In the genomic region with DNA sequence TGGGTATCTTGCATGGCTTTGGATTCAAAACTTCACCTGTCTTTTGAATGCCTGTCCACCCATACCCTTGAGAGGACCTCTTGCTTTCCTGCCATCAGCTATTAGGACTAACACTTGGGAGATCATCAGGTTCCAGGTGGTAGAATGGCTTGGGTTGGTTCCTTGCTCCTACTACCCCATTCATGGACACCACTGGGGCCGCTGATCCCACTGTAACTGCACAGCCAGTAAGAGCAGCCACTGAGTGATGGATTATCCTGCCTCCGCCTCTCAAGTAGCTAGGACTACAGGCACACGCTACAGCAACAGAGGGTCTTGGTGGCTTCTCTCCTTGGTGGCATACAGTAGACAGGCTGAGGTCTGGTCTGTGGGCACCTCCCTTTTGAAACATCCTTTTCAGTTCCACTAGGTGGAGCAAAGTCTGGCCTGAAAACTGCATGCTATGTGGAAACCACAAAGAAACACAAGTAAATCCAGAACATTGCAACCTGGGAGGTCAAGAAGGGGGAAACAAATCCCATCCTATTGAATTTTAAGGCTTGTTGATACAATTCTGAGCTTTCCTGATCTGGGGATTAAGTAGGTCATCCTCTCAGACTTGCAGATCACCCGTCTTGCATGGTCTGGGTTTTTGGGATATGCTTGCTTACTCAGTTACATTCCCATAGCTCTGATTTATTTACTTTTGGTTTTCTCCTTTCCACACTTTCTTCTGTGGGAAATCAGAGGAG, we compare ENCODE assay signal across 8 cellular contexts. TPM values are rescaled to one million over a fixed set of nuclear protein-coding genes. Genes with fewer than 3 reads are reported as not detected.
DNase-seq lines count a peak whose midpoint lies in the region; ATAC-seq and TF ChIP-seq lines count a peak whose summit lies in the region.

No MANE protein-coding gene starts in this region.

- H3K4me3 ChIP-seq in AG10803 (ENCODE audit: low read length) (peak overlapping the region; percentile 25), epithelial cell of esophagus (ENCODE audit: low read length) (no peak overlapping the region)
- H3K4me3 ChIP-seq in naive thymus-derived CD4-positive, alpha-beta T cell (ENCODE audit: low read length), result no peak overlapping the region

- H3K9me3 ChIP-seq in naive thymus-derived CD4-positive, alpha-beta T cell (ENCODE audit: control insufficient read depth in 2 of 3, low read length in 3 of 3), result no peaks in the 10 kb centered on the region

- peak overlapping the region; percentile 68 for H3K27ac ChIP-seq in RWPE1
- no peak overlapping the region for H3K27ac ChIP-seq in naive thymus-derived CD4-positive, alpha-beta T cell (ENCODE audit: low read depth, low read length)

- peaks cover 39 to 66% (median 56%) of the 10 kb centered on the region in 7 donors for H3K4me1 Mint-ChIP-seq in naive thymus-derived CD4-positive, alpha-beta T cell

- DNase-seq in AG10803 (ENCODE audit: low read depth) (peak; percentile 88), RWPE1 (ENCODE audit: low spot score) (no peak), epithelial cell of esophagus (ENCODE audit: low read depth) (peak; percentile 63), NCI-H1048 (lab: John Stamatoyannopoulos, UW) (no peak), NCI-H2107 treated with DMSO at 0.1 percent for 48 hours (lab: John Stamatoyannopoulos, UW; ENCODE audit: unreplicated experiment) (no peak)
- peak in 3 of 9 donors; percentile 13 to 34 (median 33) for DNase-seq in naive thymus-derived CD4-positive, alpha-beta T cell

- H3K27me3 Mint-ChIP-seq in naive thymus-derived CD4-positive, alpha-beta T cell, result no peaks in the 10 kb centered on the region

- intact Hi-C loops in naive thymus-derived CD4-positive, alpha-beta T cell (cut with micrococcal nuclease), result loop anchor here (1.0 to 2.0 kb wide), 3 partner anchors 9 to 24 kb away; a partner anchor contains a TSS

- H3K27ac Mint-ChIP-seq in naive thymus-derived CD4-positive, alpha-beta T cell, result peak overlapping the region in 7 of 9 donors; percentile 20 to 72 (median 62)

- H3K9me3 Mint-ChIP-seq in naive thymus-derived CD4-positive, alpha-beta T cell, result peaks cover 0 to 3% (median 0%) of the 10 kb centered on the region in 11 donors

- POLR2A ChIA-PET in RWPE1 (lab: Yijun Ruan, JAX; ENCODE audit: low non-redundant PET), result interaction anchor here (0.5 to 0.6 kb wide), 2 partner anchors 51 to 165 kb away, joined by 4 read pairs; a partner anchor contains a TSS
- POLR2A ChIA-PET in naive thymus-derived CD4-positive, alpha-beta T cell (lab: Charles Lee), result interaction anchor here (0.6 kb wide), 1 partner anchor 40 kb away, joined by 3 read pairs; no protein-coding TSS in a partner anchor

- peak; percentile 55 for ATAC-seq in GM18502 (IDR thresholded peaks at IDR 0.05; ENCODE audit: poor library complexity, unreplicated experiment)
- peak; percentile 80 for ATAC-seq in naive thymus-derived CD4-positive, alpha-beta T cell
- ATAC-seq in HG02840 (IDR thresholded peaks at IDR 0.05; ENCODE audit: low FRiP score, unreplicated experiment), result no peak

- H3K4me1 ChIP-seq in naive thymus-derived CD4-positive, alpha-beta T cell (ENCODE audit: control insufficient read depth in 2 of 2, insufficient read depth in 2 of 2, low read length in 2 of 2), result peaks cover 8 to 26% of the 10 kb centered on the region in 2 donors

- peak; percentile 69 for TF ChIP-seq CTCF in AG10803 (conservative IDR thresholded peaks at IDR 0.05; ENCODE audit: low read length)
- TF ChIP-seq CTCF in RWPE1 (conservative IDR thresholded peaks at IDR 0.05; ENCODE audit: low read depth), result peak; percentile 69
- peak; percentile 75 for TF ChIP-seq CTCF in epithelial cell of esophagus (IDR thresholded peaks at IDR 0.05; ENCODE audit: insufficient read depth, low read depth, low read length, missing control alignments)

- CTCF ChIA-PET in RWPE1 (lab: Yijun Ruan, JAX), result interaction anchor here (0.6 to 2.1 kb wide), 7 partner anchors 12 to 638 kb away, joined by 3 to 15 read pairs (median 4); a partner anchor contains a TSS
- CTCF ChIA-PET in naive thymus-derived CD4-positive, alpha-beta T cell (lab: Charles Lee), result interaction anchor here (0.5 to 1.6 kb wide), 4 partner anchors 9 to 49 kb away, joined by 3 to 4 read pairs (median 4); no protein-coding TSS in a partner anchor

- H3K27me3 ChIP-seq in naive thymus-derived CD4-positive, alpha-beta T cell (ENCODE audit: control insufficient read depth in 2 of 2, insufficient read depth in 2 of 2, low read length in 2 of 2), result no peaks in the 10 kb centered on the region

- peaks cover 7 to 21% (median 13%) of the 10 kb centered on the region in 5 donors for H3K36me3 Mint-ChIP-seq in naive thymus-derived CD4-positive, alpha-beta T cell

- H3K36me3 ChIP-seq in naive thymus-derived CD4-positive, alpha-beta T cell (ENCODE audit: control insufficient read depth in 2 of 3, insufficient read depth in 3 of 3, low read length in 3 of 3), result peaks cover 0 to 5% (median 0%) of the 10 kb centered on the region in 3 experiments

- peak overlapping the region in 7 of 10 donors; percentile 5 to 62 (median 29) for H3K4me3 Mint-ChIP-seq in naive thymus-derived CD4-positive, alpha-beta T cell

RNA-seq across cellular contexts. Expression of a gene that starts 9.4 kb away (rescaled TPM):
- 10 to 100 TPM; 20.5 to 37.9 (median 34.1) TPM for total RNA-seq in naive thymus-derived CD4-positive, alpha-beta T cell
- 10 to 100 TPM; 19.4 to 30.3 TPM for polyA plus RNA-seq in naive thymus-derived CD4-positive, alpha-beta T cell

RNA-seq across cellular contexts. Expression of a gene that starts 38.7 kb away (rescaled TPM):
- 10 to 100 TPM; 11.6 to 32.1 (median 26.8) TPM for total RNA-seq in naive thymus-derived CD4-positive, alpha-beta T cell
- 10 to 100 TPM; 11.4 to 17.5 TPM for polyA plus RNA-seq in naive thymus-derived CD4-positive, alpha-beta T cell

RNA-seq across cellular contexts. Expression of a gene that starts 38.9 kb away (rescaled TPM):
- 1 to 10 TPM; 1.3 to 5.1 (median 2.9) TPM for total RNA-seq in naive thymus-derived CD4-positive, alpha-beta T cell
- 1 to 10 TPM; 2.2 to 3.4 TPM for polyA plus RNA-seq in naive thymus-derived CD4-positive, alpha-beta T cell

Comparison
In these comparisons a context has a peak if more than half of its experiments do, and no peak if none do; other contexts are left out.
1. DNase-seq: peak in AG10803 (single experiment) and epithelial cell of esophagus (single experiment); none in RWPE1 (single experiment), NCI-H1048 (single experiment) and NCI-H2107 treated with DMSO at 0.1 percent for 48 hours (single experiment).
2. Peak in every context shown above with its lines, with median percentiles within 50 percentile points of each other: CTCF ChIP-seq.